Comparison of ENCODE assay signal across 25 cellular contexts in genomic region chr11:117669616-117670015, GRCh38.
DNase-seq lines count a peak whose midpoint lies in the region; ATAC-seq, FAIRE-seq and TF ChIP-seq lines count a peak whose summit lies in the region.
"Had no signal": no experiment of that assay in that cellular context is flagged by ENCODE, and none has a peak within 500 bp of the region (broad histone marks: within the 10 kb centered on the region; RNA-seq: fewer than 3 reads in every experiment).

No MANE protein-coding gene starts in this region.

- no peak overlapping the region for H2AK5ac ChIP-seq in H1 (ENCODE audit: low read depth, low read length)

- peaks cover 0 to 2% of the 10 kb centered on the region in 2 experiments for H4K20me1 ChIP-seq in H1 (replicated peaks in 1 of 2; ENCODE audit: control insufficient read depth in 1 of 2, insufficient read depth in 2 of 2, low read length in 2 of 2)

- no peak overlapping the region for H2BK20ac ChIP-seq in H1 (ENCODE audit: low read length)

- H3K4me1 ChIP-seq in H1 (replicated peaks in 1 of 4; ENCODE audit: control insufficient read depth in 3 of 4, insufficient read depth in 4 of 4, low read length in 3 of 4) = peaks cover 9 to 18% (median 13%) of the 10 kb centered on the region in 4 experiments
- H3K4me1 ChIP-seq: A549 had no signal

- no peak overlapping the region for H3K9ac ChIP-seq in H1 (replicated peaks in 1 of 4; ENCODE audit: extremely low read depth in 1 of 4, low read depth in 3 of 4, low read length in 3 of 4)
- H3K9ac ChIP-seq: BLaER1 treated with 17β-estradiol and CSF1 and Interleukin-3, amounts not matched to agents 10 nM and 100 nM had no signal

- no peak overlapping the region; a peak in 1 of 4 replicates for H3K4me2 ChIP-seq in H1 (ENCODE audit: insufficient read depth in 1 of 2, low read depth in 2 of 2, low read length in 2 of 2)
- H3K4me2 ChIP-seq: A549; BLaER1 treated with 17β-estradiol and CSF1 and Interleukin-3, amounts not matched to agents 10 nM and 100 nM had no signal

- no peaks in the 10 kb centered on the region for H3K9me3 ChIP-seq in H1 (ENCODE audit: insufficient read depth in 2 of 2, low read depth in 1 of 2, low read length in 1 of 2)
- H3K9me3 ChIP-seq: A549; BE2C; BLaER1 treated with 17β-estradiol and CSF1 and Interleukin-3, amounts not matched to agents 10 nM and 100 nM had no signal

- H4K91ac ChIP-seq in H1 (replicated peaks; ENCODE audit: insufficient read length, low read length) = no peak overlapping the region

- H4K5ac ChIP-seq in H1 (ENCODE audit: insufficient read length, low read depth, low read length) = no peak overlapping the region

- H3K27me3 ChIP-seq in H1 (replicated peaks in 1 of 4; ENCODE audit: control insufficient read depth in 3 of 4, extremely low read depth in 1 of 4, insufficient read depth in 3 of 4, low read length in 3 of 4) = no peaks in the 10 kb centered on the region; a peak in 1 of 7 replicates
- H3K27me3 ChIP-seq: BE2C had no signal

- no peak overlapping the region for H3K14ac ChIP-seq in H1 (ENCODE audit: insufficient read length)

- DNase-seq in caudate nucleus (lab: John Stamatoyannopoulos, UW) = no peak
- DNase-seq in H1 (ENCODE audit: low read depth in 1 of 2, low spot score in 2 of 2) = no peak
- DNase-seq in substantia nigra (lab: John Stamatoyannopoulos, UW) = no peak
- DNase-seq in NCI-H1930 (lab: John Stamatoyannopoulos, UW) = no peak
- no peak for DNase-seq in NCI-H82 treated with DMSO at 0.1 percent for 48 hours (lab: John Stamatoyannopoulos, UW; ENCODE audit: unreplicated experiment)
- DNase-seq in GM10248 (ENCODE audit: extremely low spot score) = no peak
- DNase-seq: 8988T; ACHN; AML-193; BE2C; CD4-positive, alpha-beta T cell; CD8-positive, alpha-beta memory T cell; DMS 273 treated with DMSO at 0.1 percent for 48 hours; EL; GDM1; GOT3; H7; HCEC 1CT had no signal

- no peak for TF ChIP-seq POLR2A in H1 (IDR thresholded peaks at IDR 0.05; ENCODE audit: control extremely low read depth in 1 of 2, low read depth in 2 of 2, low read length in 2 of 2)

- 83% methylated on average over 4 of the region's 4 CpGs; no CpG with 5 or more reads in 1 of the 2 experiments for WGBS in H1 (ENCODE audit: extremely low coverage in 1 of 2, insufficient coverage in 1 of 2, insufficient read length in 1 of 2, insufficient replicate concordance in 2 of 2, low coverage in 1 of 2, low lambda C conversion rate in 2 of 2, missing lambda C conversion rate in 1 of 2), 2 experiments

- H3K23me2 ChIP-seq in H1 (ENCODE audit: low read depth, low read length) = no peaks in the 10 kb centered on the region

- no peaks in the 10 kb centered on the region for H3K79me2 ChIP-seq in H1 (ENCODE audit: control insufficient read depth in 1 of 2, insufficient read depth in 2 of 2, low read length in 2 of 2)

- no peak for TF ChIP-seq EP300 in H1 (IDR thresholded peaks at IDR 0.05; ENCODE audit: borderline replicate concordance in 1 of 2, low read depth in 2 of 2, low read length in 2 of 2)

- no peak overlapping the region for H3K18ac ChIP-seq in H1 (ENCODE audit: extremely low read depth, low read length)

- H3K79me1 ChIP-seq in H1 (ENCODE audit: low read depth, low read length) = no peaks in the 10 kb centered on the region

- H2BK15ac ChIP-seq in H1 (ENCODE audit: low read length) = no peak overlapping the region

- no peak overlapping the region for H3K4ac ChIP-seq in H1 (replicated peaks; ENCODE audit: insufficient read length, low read depth, low read length)

- CTCF ChIA-PET in H1 (lab: Charles Lee; ENCODE audit: partially characterized antibody) (interaction anchor here (0.6 to 2.4 kb wide), 6 partner anchors 10 to 96 kb away, joined by 3 to 7 read pairs (median 3); no protein-coding TSS in a partner anchor), GM10248 (lab: Yijun Ruan, JAX) (interaction anchor here (1.3 kb wide), 1 partner anchor 10 kb away, joined by 3 read pairs; no protein-coding TSS in a partner anchor)

- POLR2A ChIA-PET in H1 (lab: Charles Lee; ENCODE audit: partially characterized antibody) (no interaction called here), GM10248 (lab: Yijun Ruan, JAX) (no interaction called here)

- H2BK5ac ChIP-seq in H1 (ENCODE audit: low read depth, low read length) = no peak overlapping the region

- H2BK120ac ChIP-seq in H1 (replicated peaks; ENCODE audit: low read depth, low read length) = no peak overlapping the region

- H2BK12ac ChIP-seq in H1 (ENCODE audit: low read depth, low read length) = no peak overlapping the region

- no peak overlapping the region for H3K4me3 ChIP-seq in H1 (ENCODE audit: extremely low read depth in 1 of 4, insufficient read depth in 2 of 4, low read depth in 3 of 4, low read length in 4 of 4)
- H3K4me3 ChIP-seq: A549; BLaER1 treated with 17β-estradiol and CSF1 and Interleukin-3, amounts not matched to agents 10 nM and 100 nM had no signal

- no peak overlapping the region for H4K8ac ChIP-seq in H1 (ENCODE audit: extremely low read depth, insufficient read depth, low read length)

- H3K23ac ChIP-seq in H1 (ENCODE audit: insufficient read length) = no peak overlapping the region

- TF ChIP-seq CTCF in H1 (IDR thresholded peaks at IDR 0.05; ENCODE audit: control extremely low read depth in 1 of 3, insufficient read depth in 1 of 3, low read depth in 1 of 3, low read length in 3 of 3) = no peak
- no peak for TF ChIP-seq CTCF in GM10248 (IDR thresholded peaks at IDR 0.05; ENCODE audit: control extremely low read depth, extremely low read depth, low read depth, missing control alignments)

- H3K56ac ChIP-seq in H1 (replicated peaks; ENCODE audit: insufficient read length, low read depth, low read length) = no peak overlapping the region

- FAIRE-seq in H1 (lab: Jason Lieb, UNC) = no peak
- FAIRE-seq: A549, D721Med, GM12891, GM18507 had no signal

- no peak for ATAC-seq in GM18519 (IDR thresholded peaks at IDR 0.05; ENCODE audit: low FRiP score, unreplicated experiment)
- ATAC-seq: A549 had no signal

- no peak for TF ChIP-seq RAD21 in H1 (IDR thresholded peaks at IDR 0.05 in 1 of 2, conservative IDR thresholded peaks at IDR 0.05 in 1 of 2; ENCODE audit: low read depth in 2 of 2, low read length in 2 of 2)

- no peaks in the 10 kb centered on the region for H3K36me3 ChIP-seq in H1 (ENCODE audit: control insufficient read depth in 2 of 4, insufficient read depth in 4 of 4, low read length in 3 of 4)
- H3K36me3 ChIP-seq: BE2C; BLaER1 treated with 17β-estradiol and CSF1 and Interleukin-3, amounts not matched to agents 10 nM and 100 nM had no signal

- no peak overlapping the region for H2AFZ ChIP-seq in H1 (ENCODE audit: low read length)

- peak overlapping the region; percentile 94 for H3K27ac ChIP-seq in angular gyrus (ENCODE audit: low read depth, low read length)
- H3K27ac ChIP-seq in caudate nucleus (ENCODE audit: low read depth, low read length) = peak overlapping the region; percentile 78
- H3K27ac ChIP-seq in H1 (ENCODE audit: low read depth, low read length) = no peak overlapping the region
- peak overlapping the region; percentile 95 for H3K27ac ChIP-seq in substantia nigra (ENCODE audit: low read depth, low read length, poor library complexity, severe bottlenecking)
- H3K27ac ChIP-seq: A549; BLaER1 treated with 17β-estradiol and CSF1 and Interleukin-3, amounts not matched to agents 10 nM and 100 nM had no signal

TF ChIP-seq in H1, 55 proteins besides CTCF, POLR2A, EP300 and RAD21:
- TF ChIP-seq KDM1A (IDR thresholded peaks at IDR 0.05; ENCODE audit: borderline replicate concordance, low read length) (peak; percentile 84; the same call in 1 of the 2 replicates), SP2 (IDR thresholded peaks at IDR 0.05; ENCODE audit: low read length) (no peak)
TF ChIP-seq in H1: peak in this region for 1.
